ENCODE assay signal across 8 cellular contexts in the genomic region with DNA sequence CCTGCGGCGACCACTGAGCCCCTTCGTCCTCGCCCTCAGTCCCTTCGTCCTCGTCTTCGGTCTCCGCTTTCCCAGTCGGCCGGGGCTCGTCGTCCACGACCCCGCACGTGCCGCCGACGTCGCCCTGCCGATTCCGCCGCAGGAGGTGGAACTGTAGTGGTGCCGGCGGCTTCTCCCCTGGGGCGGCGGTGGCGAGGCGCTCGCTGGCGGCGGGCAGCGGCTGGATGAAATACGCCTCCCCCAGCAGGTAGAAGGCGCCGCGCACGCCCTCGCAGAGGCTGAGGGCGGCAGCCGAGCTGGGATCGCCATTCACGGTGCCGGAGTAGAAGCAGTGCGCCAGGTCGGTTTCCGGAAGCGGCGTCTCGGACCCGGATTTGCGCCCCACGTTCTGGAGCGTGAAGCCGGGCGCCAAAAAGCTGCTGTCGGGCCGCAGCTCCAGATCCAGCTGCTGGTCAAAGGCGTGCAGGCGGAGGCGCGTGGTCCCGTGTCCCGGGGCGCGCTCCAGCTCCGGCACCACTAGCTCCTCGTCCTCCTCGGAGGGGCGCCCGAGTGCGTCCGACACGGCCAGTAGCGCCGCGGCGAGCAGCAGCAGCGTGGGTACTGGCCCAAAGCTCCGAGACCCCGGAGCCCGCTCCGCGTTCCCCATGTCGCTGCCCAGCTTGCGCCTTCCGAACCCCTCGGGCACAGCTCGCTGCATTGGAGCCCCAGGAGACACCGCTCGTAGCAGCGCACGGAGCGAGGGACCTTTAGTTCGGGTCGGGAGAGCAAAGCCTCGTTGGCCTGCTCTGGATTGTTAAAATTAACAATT. TPM values are rescaled to one million over a fixed set of nuclear protein-coding genes. Genes with fewer than 3 reads are reported as not detected.
A peak's percentile ranks its signal among the peaks of the same experiment; 100 is the strongest.
DNase-seq lines count a peak whose midpoint lies in the region; ATAC-seq and TF ChIP-seq lines count a peak whose summit lies in the region.

No MANE protein-coding gene starts in this region.

- H3K27ac Mint-ChIP-seq in endothelial cell (ENCODE audit: unreplicated experiment), result no peak overlapping the region

- peak overlapping the region; percentile 72 to 95 for H3K23ac ChIP-seq in mesenchymal stem cell (ENCODE audit: low read length in 2 of 2)

- no peak overlapping the region for H4K8ac ChIP-seq in mesenchymal stem cell (ENCODE audit: low read length)

- H2BK15ac ChIP-seq in mesenchymal stem cell (ENCODE audit: low read depth, poor library complexity, severe bottlenecking), result peak overlapping the region; percentile 80

- no peak for ATAC-seq in thoracic aorta (ENCODE audit: insufficient number of reproducible peaks, low FRiP score, low read depth)
- ATAC-seq in GM19395 (IDR thresholded peaks at IDR 0.05; ENCODE audit: unreplicated experiment), result no peak

- H3K4me1 ChIP-seq in mesenchymal stem cell (ENCODE audit: control insufficient read depth, insufficient read depth, low read depth, low read length), result peaks cover 6% of the 10 kb centered on the region
- peaks cover 10 to 29% of the 10 kb centered on the region in 2 donors for H3K4me1 ChIP-seq in thoracic aorta (ENCODE audit: control insufficient read depth in 1 of 2, low read depth in 2 of 2)

- WGBS in mesenchymal stem cell, result under 1% methylated on average over 94 of the region's 96 CpGs

- peak overlapping the region; percentile 24 for H2BK120ac ChIP-seq in mesenchymal stem cell (ENCODE audit: low read depth, low read length)

- peak overlapping the region in 1 of 2 experiments; percentile 37 for H2BK12ac ChIP-seq in mesenchymal stem cell (ENCODE audit: low read length in 2 of 2)

- peak overlapping the region; percentile 22 for H2BK5ac ChIP-seq in mesenchymal stem cell (ENCODE audit: low read depth, low read length, poor library complexity, severe bottlenecking)

- H3K9me3 Mint-ChIP-seq in endothelial cell (ENCODE audit: unreplicated experiment), result no peaks in the 10 kb centered on the region

- peak overlapping the region; percentile 97 for H3K4me2 ChIP-seq in mesenchymal stem cell (ENCODE audit: low read length, poor library complexity, severe bottlenecking)

- H3K36me3 Mint-ChIP-seq in endothelial cell (ENCODE audit: low read depth, unreplicated experiment), result peaks cover 39% of the 10 kb centered on the region

- H3K4me3 ChIP-seq in mesenchymal stem cell (ENCODE audit: insufficient read depth in 1 of 2, low read depth in 1 of 2, low read length in 2 of 2), result peak overlapping the region; percentile 88 to 98
- H3K4me3 ChIP-seq in thoracic aorta, result peak overlapping the region; percentile 87

- H3K27me3 Mint-ChIP-seq in endothelial cell (ENCODE audit: unreplicated experiment), result peaks cover 31% of the 10 kb centered on the region

- H3K27ac ChIP-seq in mesenchymal stem cell (ENCODE audit: low read length, poor library complexity, severe bottlenecking), result peak overlapping the region; percentile 79
- peak overlapping the region; percentile 91 to 97 for H3K27ac ChIP-seq in thoracic aorta

- peak overlapping the region; percentile 79 for H2AFZ ChIP-seq in mesenchymal stem cell (ENCODE audit: low read depth, low read length)

- no peak overlapping the region for H2AK5ac ChIP-seq in mesenchymal stem cell (ENCODE audit: low read length, severe bottlenecking)

- H3K9me3 ChIP-seq in mesenchymal stem cell (ENCODE audit: control insufficient read depth, low read length), result no peaks in the 10 kb centered on the region
- H3K9me3 ChIP-seq in thoracic aorta, result no peaks in the 10 kb centered on the region

- peak overlapping the region in 1 of 2 experiments; percentile 89 for H3K14ac ChIP-seq in mesenchymal stem cell (ENCODE audit: low read length in 2 of 2)

- H3K18ac ChIP-seq in mesenchymal stem cell (ENCODE audit: low read depth in 1 of 2, low read length in 2 of 2), result peak overlapping the region; percentile 93 to 99

- peak overlapping the region; percentile 41 for H4K91ac ChIP-seq in mesenchymal stem cell (ENCODE audit: low read length)

- H3K79me1 ChIP-seq in mesenchymal stem cell (replicated peaks; ENCODE audit: low read length, poor library complexity, severe bottlenecking), result peaks cover under 1% of the 10 kb centered on the region

- peak; percentile 49 for DNase-seq in NCI-H748 (lab: John Stamatoyannopoulos, UW; ENCODE audit: unreplicated experiment)
- no peak for DNase-seq in NCI-H748 treated with DMSO at 0.1 percent for 48 hours (lab: John Stamatoyannopoulos, UW)
- DNase-seq in SK-N-DZ (ENCODE audit: low spot score), result peak; percentile 57
- peak; percentile 59 for DNase-seq in endothelial cell (ENCODE audit: low spot score)
- DNase-seq in mesenchymal stem cell, result peak; percentile 63
- DNase-seq in thoracic aorta (ENCODE audit: low spot score), result no peak
- no peak for DNase-seq in dedifferentiated amniotic fluid mesenchymal stem cell (ENCODE audit: extremely low spot score)

- no peaks in the 10 kb centered on the region for H3K27me3 ChIP-seq in mesenchymal stem cell (ENCODE audit: control insufficient read depth in 1 of 2, insufficient read depth in 1 of 2, low read length in 2 of 2)
- H3K27me3 ChIP-seq in thoracic aorta (replicated peaks; ENCODE audit: insufficient read depth), result no peaks in the 10 kb centered on the region

- H3K36me3 ChIP-seq in mesenchymal stem cell (ENCODE audit: control insufficient read depth in 1 of 2, insufficient read depth in 2 of 2, low read depth in 1 of 2, low read length in 2 of 2) (peaks cover 18 to 31% of the 10 kb centered on the region in 2 experiments), thoracic aorta (peaks cover 20% of the 10 kb centered on the region)

- peak overlapping the region; percentile 92 for H3K9ac ChIP-seq in mesenchymal stem cell (ENCODE audit: low read length)

- no peak for TF ChIP-seq CTCF in endothelial cell (IDR thresholded peaks at IDR 0.05; ENCODE audit: unreplicated experiment)
- peak; percentile 5 for TF ChIP-seq CTCF in thoracic aorta (IDR thresholded peaks at IDR 0.05)

- peak overlapping the region; percentile 95 for H3K4me3 Mint-ChIP-seq in endothelial cell (ENCODE audit: unreplicated experiment)

- H3K4me1 Mint-ChIP-seq in endothelial cell (ENCODE audit: unreplicated experiment), result peaks cover 46% of the 10 kb centered on the region

- peak overlapping the region; percentile 63 to 88 for H3K4ac ChIP-seq in mesenchymal stem cell (ENCODE audit: low read depth in 1 of 2, low read length in 2 of 2)

RNA-seq across cellular contexts. Expression of gene ADAMTS1, which starts 0.7 kb away (rescaled TPM):
- polyA plus RNA-seq in SK-N-DZ (2014; cell fraction: cytosol; rRNA removed), result 2.8 and 3.2 TPM in 2 replicates
- 6.7 and 8.8 TPM in 2 replicates for polyA plus RNA-seq in SK-N-DZ (2014; cell fraction: nucleus; rRNA removed)
- total RNA-seq in endothelial cell (ENCODE audit: unreplicated experiment), result 67.5 TPM
- polyA plus RNA-seq in mesenchymal stem cell (2013, experiment 1 of 2), result 75.4 TPM
- polyA plus RNA-seq in mesenchymal stem cell (2013, experiment 2 of 2), result 67.0 TPM
- total RNA-seq in thoracic aorta, result 100 to 1,000 TPM; 310 to 357 TPM

Comparison
In these comparisons a context has a peak if more than half of its experiments do, and no peak if none do; other contexts are left out.
1. DNase-seq: peak in NCI-H748 (single experiment), SK-N-DZ (single experiment), endothelial cell (single experiment) and mesenchymal stem cell (single experiment); none in NCI-H748 treated with DMSO at 0.1 percent for 48 hours (single experiment), thoracic aorta (single experiment) and dedifferentiated amniotic fluid mesenchymal stem cell (single experiment).